Comparison of ENCODE assay signal across 1 cellular context in genomic region chr9:121386442-121387175, GRCh38.
TF ChIP-seq lines count a peak whose summit lies in the region.

No MANE protein-coding gene starts in this region.

TF ChIP-seq in H1, 55 proteins besides CTCF, POLR2A, EP300 and RAD21:
- TF ChIP-seq RXRA (IDR thresholded peaks at IDR 0.05; ENCODE audit: insufficient read depth, low read depth, low read length) (no peak), CEBPB (IDR thresholded peaks at IDR 0.05; ENCODE audit: low read depth, low read length) (no peak), SRF (IDR thresholded peaks at IDR 0.05; ENCODE audit: low read depth, low read length) (no peak), KDM4A (IDR thresholded peaks at IDR 0.05; ENCODE audit: low read depth, low read length, severe bottlenecking) (no peak), GTF2F1 (IDR thresholded peaks at IDR 0.05; ENCODE audit: borderline replicate concordance, low read depth, low read length) (no peak), EZH2 (IDR thresholded peaks at IDR 0.05; ENCODE audit: low read depth, low read length, severe bottlenecking) (no peak), CBX8 (IDR thresholded peaks at IDR 0.05; ENCODE audit: borderline replicate concordance, low read depth, low read length) (no peak), POU5F1 (IDR thresholded peaks at IDR 0.05; ENCODE audit: low read depth, low read length) (0 out of 2 replicates have a peak, but pooled peaks have one; percentile 33), RNF2 (IDR thresholded peaks at IDR 0.05; ENCODE audit: borderline replicate concordance, low read depth, low read length, missing control alignments, poor library complexity, severe bottlenecking) (no peak), CHD7 (IDR thresholded peaks at IDR 0.05; ENCODE audit: insufficient replicate concordance, low read length) (peak; percentile 69), TEAD4 (IDR thresholded peaks at IDR 0.05; ENCODE audit: low read depth, low read length) (0 out of 2 replicates have a peak, but pooled peaks have one; percentile 28), YY1 (IDR thresholded peaks at IDR 0.05; ENCODE audit: low read depth, low read length) (no peak), POLR2AphosphoS5 (IDR thresholded peaks at IDR 0.05; ENCODE audit: low read depth, low read length) (no peak), ASH2L (IDR thresholded peaks at IDR 0.05; ENCODE audit: low read length) (peak; percentile 93), ATF3 (IDR thresholded peaks at IDR 0.05; ENCODE audit: insufficient read depth, low read depth, low read length) (no peak), RBBP5 (IDR thresholded peaks at IDR 0.05; ENCODE audit: borderline replicate concordance, low read depth, low read length) (peak; percentile 87; the same call in 1 of the 2 replicates), EGR1 (IDR thresholded peaks at IDR 0.05; ENCODE audit: borderline replicate concordance, low read depth, low read length) (no peak), CHD1 (IDR thresholded peaks at IDR 0.05; ENCODE audit: low read depth, low read length) (no peak), BCL11A (IDR thresholded peaks at IDR 0.05; ENCODE audit: low read depth in 2 of 2, low read length in 2 of 2) (peak in 1 of 2 experiments; percentile 11), SP1 (IDR thresholded peaks at IDR 0.05; ENCODE audit: low read depth, low read length) (peak; percentile 77; the same call in 1 of the 2 replicates)
